In the genomic region with DNA sequence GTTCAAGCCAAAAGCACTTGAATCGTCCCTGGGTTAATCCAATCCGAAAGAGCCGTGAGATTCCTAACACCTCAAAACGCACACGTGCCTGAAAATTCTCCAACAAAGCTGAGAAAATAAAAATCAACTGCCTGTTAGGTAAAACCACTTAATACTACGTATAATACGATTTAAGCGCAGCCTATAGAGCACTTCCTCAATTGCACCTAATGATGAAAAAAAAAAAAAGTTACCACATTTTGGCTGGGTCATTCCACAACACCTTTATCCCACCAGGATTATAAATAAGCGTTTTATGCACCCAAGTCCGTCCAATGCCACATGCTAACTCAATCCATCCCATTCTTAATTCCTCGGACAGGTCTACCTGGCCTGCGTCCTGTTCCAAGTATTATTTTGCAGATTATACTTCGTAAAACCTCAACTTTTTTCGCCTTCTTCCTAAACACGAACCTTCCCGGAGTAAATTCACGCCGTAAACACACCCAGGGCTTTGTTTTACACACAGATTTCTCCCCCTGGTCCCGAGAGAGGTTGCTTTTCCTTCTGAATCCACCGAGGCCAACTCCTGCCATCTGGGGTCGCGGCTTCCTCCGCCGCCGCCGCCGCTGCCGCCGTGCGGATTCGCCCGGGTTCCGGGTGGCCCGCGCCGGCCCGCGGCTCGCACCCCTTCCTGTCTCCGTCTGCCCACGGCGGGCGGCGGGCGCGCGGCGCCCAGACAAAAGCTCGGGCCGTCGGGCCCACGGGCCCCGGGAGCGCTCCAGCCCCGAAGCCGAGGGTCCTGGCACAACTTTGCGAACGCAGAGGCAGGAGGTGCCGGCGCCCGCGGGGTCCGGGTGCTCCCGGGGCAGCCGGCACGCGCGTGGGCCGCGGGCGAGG, we compare ENCODE assay signal across 8 cellular contexts.
DNase-seq lines count a peak whose midpoint lies in the region; ATAC-seq and TF ChIP-seq lines count a peak whose summit lies in the region.

No MANE protein-coding gene starts in this region.

- no peaks in the 10 kb centered on the region for H3K36me3 ChIP-seq in effector memory CD4-positive, alpha-beta T cell (ENCODE audit: control insufficient read depth, insufficient read depth, low read length)
- no peaks in the 10 kb centered on the region for H3K36me3 ChIP-seq in upper lobe of right lung

- no peak for TF ChIP-seq CTCF in upper lobe of right lung (IDR thresholded peaks at IDR 0.05)

- no peaks in the 10 kb centered on the region for H3K27me3 ChIP-seq in effector memory CD4-positive, alpha-beta T cell (replicated peaks; ENCODE audit: control insufficient read depth, insufficient read depth, low read length, poor library complexity, severe bottlenecking)
- no peaks in the 10 kb centered on the region for H3K27me3 ChIP-seq in upper lobe of right lung

- peaks cover 21 to 27% of the 10 kb centered on the region in 2 donors for H3K4me1 Mint-ChIP-seq in natural killer cell treated with Interleukin-12 subunit alpha and Interleukin-12 subunit beta and Interleukin-15 and Interleukin-18, amount 100 ng/mL, for 72 hours (ENCODE audit: low read depth in 2 of 2)

- H3K4me3 Mint-ChIP-seq in natural killer cell treated with Interleukin-12 subunit alpha and Interleukin-12 subunit beta and Interleukin-15 and Interleukin-18, amount 100 ng/mL, for 72 hours: peak overlapping the region; percentile 94

- H3K27ac Mint-ChIP-seq in natural killer cell treated with Interleukin-12 subunit alpha and Interleukin-12 subunit beta and Interleukin-15 and Interleukin-18, amount 100 ng/mL, for 72 hours: peak overlapping the region; percentile 77 to 85

- DNase-seq in Daoy (ENCODE audit: low read depth) (peak; percentile 48), KG1 (lab: John Stamatoyannopoulos, UW) (peak; percentile 46), upper lobe of right lung (peak; percentile 71), pons (ENCODE audit: low spot score) (no peak)
- DNase-seq in activated CD4-positive, alpha-beta T cell treated with anti-CD3 and anti-CD28 coated beads for 48 hours: peak; percentile 50
- peak; percentile 19 to 35 (median 29) for DNase-seq in effector memory CD4-positive, alpha-beta T cell
- peak; percentile 67 for DNase-seq in natural killer cell treated with Interleukin-12 subunit alpha and Interleukin-12 subunit beta and Interleukin-15 and Interleukin-18, amount 100 ng/mL, for 72 hours (ENCODE audit: low spot score)

- ATAC-seq in GM21576 (IDR thresholded peaks at IDR 0.05; ENCODE audit: unreplicated experiment) (peak; percentile 9), upper lobe of right lung (peak; percentile 0)
- peak; percentile 1 to 28 for ATAC-seq in natural killer cell treated with Interleukin-12 subunit alpha and Interleukin-12 subunit beta and Interleukin-15 and Interleukin-18, amount 100 ng/mL, for 72 hours

- peaks cover 8% of the 10 kb centered on the region for H3K4me1 ChIP-seq in effector memory CD4-positive, alpha-beta T cell (ENCODE audit: control insufficient read depth, insufficient read depth, low read length, poor library complexity, severe bottlenecking)
- peaks cover 17% of the 10 kb centered on the region for H3K4me1 ChIP-seq in upper lobe of right lung

- H3K9me3 Mint-ChIP-seq in natural killer cell treated with Interleukin-12 subunit alpha and Interleukin-12 subunit beta and Interleukin-15 and Interleukin-18, amount 100 ng/mL, for 72 hours: no peaks in the 10 kb centered on the region

- peak overlapping the region; percentile 56 for H3K4me3 ChIP-seq in effector memory CD4-positive, alpha-beta T cell (ENCODE audit: insufficient read depth, low read depth, low read length, poor library complexity, severe bottlenecking)
- H3K4me3 ChIP-seq in upper lobe of right lung: peak overlapping the region; percentile 51

- intact Hi-C loops in upper lobe of right lung (cut with DNase I): no loop called here

- no peaks in the 10 kb centered on the region for H3K27me3 Mint-ChIP-seq in natural killer cell treated with Interleukin-12 subunit alpha and Interleukin-12 subunit beta and Interleukin-15 and Interleukin-18, amount 100 ng/mL, for 72 hours

- H3K27ac ChIP-seq in effector memory CD4-positive, alpha-beta T cell (ENCODE audit: insufficient read depth, low read length, poor library complexity, severe bottlenecking): peak overlapping the region; percentile 51
- H3K27ac ChIP-seq in upper lobe of right lung: no peak overlapping the region

- no peaks in the 10 kb centered on the region for H3K9me3 ChIP-seq in effector memory CD4-positive, alpha-beta T cell (ENCODE audit: control insufficient read depth, low read length)
- no peaks in the 10 kb centered on the region for H3K9me3 ChIP-seq in upper lobe of right lung

- H3K36me3 Mint-ChIP-seq in natural killer cell treated with Interleukin-12 subunit alpha and Interleukin-12 subunit beta and Interleukin-15 and Interleukin-18, amount 100 ng/mL, for 72 hours: no peaks in the 10 kb centered on the region
